Comparison of ENCODE assay signal across 8 cellular contexts in genomic region chr16:24013733-24014645, GRCh38.
DNase-seq lines count a peak whose midpoint lies in the region; ATAC-seq and TF ChIP-seq lines count a peak whose summit lies in the region.

No MANE protein-coding gene starts in this region.

- TF ChIP-seq POLR2A in NB4 (IDR thresholded peaks at IDR 0.05; ENCODE audit: extremely low read depth, insufficient read length): no peak

- peaks cover 56% of the 10 kb centered on the region for H3K4me1 Mint-ChIP-seq in activated CD8-positive, alpha-beta T cell treated with anti-CD3 and anti-CD28 coated beads, Interleukin-2, amount 10 ng/mL, durations not matched to agents 7 days and 5 days (ENCODE audit: low read depth)

- no peak for TF ChIP-seq CTCF in NB4 (IDR thresholded peaks at IDR 0.05; ENCODE audit: low read depth, low read length)
- no peak for TF ChIP-seq CTCF in mucosa of descending colon (IDR thresholded peaks at IDR 0.05)

- H3K27me3 Mint-ChIP-seq in activated CD8-positive, alpha-beta T cell treated with anti-CD3 and anti-CD28 coated beads, Interleukin-2, amount 10 ng/mL, durations not matched to agents 7 days and 5 days (ENCODE audit: low read depth): no peaks in the 10 kb centered on the region

- POLR2A ChIA-PET in activated CD8-positive, alpha-beta T cell treated with anti-CD3 and anti-CD28 coated beads, Interleukin-2, amount 10 ng/mL, durations not matched to agents 7 days and 5 days (lab: Charles Lee): interaction anchor here (0.6 kb wide), 1 partner anchor 22 kb away, joined by 3 read pairs; no protein-coding TSS in a partner anchor

- CTCF ChIA-PET in activated CD8-positive, alpha-beta T cell treated with anti-CD3 and anti-CD28 coated beads, Interleukin-2, amount 10 ng/mL, durations not matched to agents 7 days and 5 days (lab: Charles Lee): interaction anchor here (1.1 to 13.2 kb wide), 12 partner anchors 8 to 217 kb away, joined by 3 to 341 read pairs (median 4); no protein-coding TSS in a partner anchor

- DNase-seq in NB4 (ENCODE audit: low read depth): peak; percentile 97
- peak; percentile 78 for DNase-seq in activated CD8-positive, alpha-beta T cell treated with anti-CD3 and anti-CD28 coated beads, Interleukin-2, amount 10 ng/mL, durations not matched to agents 7 days and 5 days
- peak; percentile 57 to 77 (median 66) for DNase-seq in mucosa of descending colon
- DNase-seq in NCI-H1694 treated with DMSO at 0.1 percent for 48 hours (lab: John Stamatoyannopoulos, UW): no peak
- no peak for DNase-seq in SHP77 (lab: John Stamatoyannopoulos, UW)
- no peak for DNase-seq in SK-N-DZ (ENCODE audit: low spot score)

- H3K27ac Mint-ChIP-seq in activated CD8-positive, alpha-beta T cell treated with anti-CD3 and anti-CD28 coated beads, Interleukin-2, amount 10 ng/mL, durations not matched to agents 7 days and 5 days: peak overlapping the region; percentile 95

- intact Hi-C loops in mucosa of descending colon (cut with DNase I, micrococcal nuclease): loop anchor here (10.0 kb wide), 3 partner anchors 209 to 279 kb away; no protein-coding TSS in a partner anchor

- no peak overlapping the region for H3K4me3 ChIP-seq in NB4 (ENCODE audit: low read depth, low read length)
- no peak overlapping the region for H3K4me3 ChIP-seq in mucosa of descending colon

- ATAC-seq in GM18519 (IDR thresholded peaks at IDR 0.05; ENCODE audit: low FRiP score, unreplicated experiment) (peak; percentile 76), HG02571 (IDR thresholded peaks at IDR 0.05; ENCODE audit: unreplicated experiment) (peak; percentile 88), mucosa of descending colon (peak; percentile 91)
- peak; percentile 90 for ATAC-seq in activated CD8-positive, alpha-beta T cell treated with anti-CD3 and anti-CD28 coated beads, Interleukin-2, amount 10 ng/mL, durations not matched to agents 7 days and 5 days

- H3K4me3 Mint-ChIP-seq in activated CD8-positive, alpha-beta T cell treated with anti-CD3 and anti-CD28 coated beads, Interleukin-2, amount 10 ng/mL, durations not matched to agents 7 days and 5 days: peak overlapping the region; percentile 61

- H3K4me1 ChIP-seq in mucosa of descending colon (ENCODE audit: low read depth): peaks cover 5% of the 10 kb centered on the region

- H3K9me3 Mint-ChIP-seq in activated CD8-positive, alpha-beta T cell treated with anti-CD3 and anti-CD28 coated beads, Interleukin-2, amount 10 ng/mL, durations not matched to agents 7 days and 5 days (ENCODE audit: insufficient read depth): no peaks in the 10 kb centered on the region

- peaks cover 12% of the 10 kb centered on the region for H3K36me3 Mint-ChIP-seq in activated CD8-positive, alpha-beta T cell treated with anti-CD3 and anti-CD28 coated beads, Interleukin-2, amount 10 ng/mL, durations not matched to agents 7 days and 5 days (ENCODE audit: low read depth)

- no peaks in the 10 kb centered on the region for H3K36me3 ChIP-seq in mucosa of descending colon (ENCODE audit: low read depth)

- no peaks in the 10 kb centered on the region for H3K9me3 ChIP-seq in mucosa of descending colon

Comparison
In these comparisons a context has a peak if more than half of its experiments do, and no peak if none do; other contexts are left out.
1. DNase-seq: peak in NB4 (single experiment), activated CD8-positive, alpha-beta T cell treated with anti-CD3 and anti-CD28 coated beads, Interleukin-2, amount 10 ng/mL, durations not matched to agents 7 days and 5 days (single experiment) and mucosa of descending colon (3 of 3); none in NCI-H1694 treated with DMSO at 0.1 percent for 48 hours (single experiment), SHP77 (0 of 2) and SK-N-DZ (single experiment).
2. Peak in every context shown above with its lines, with median percentiles within 50 percentile points of each other: ATAC-seq.